In the genomic region with DNA sequence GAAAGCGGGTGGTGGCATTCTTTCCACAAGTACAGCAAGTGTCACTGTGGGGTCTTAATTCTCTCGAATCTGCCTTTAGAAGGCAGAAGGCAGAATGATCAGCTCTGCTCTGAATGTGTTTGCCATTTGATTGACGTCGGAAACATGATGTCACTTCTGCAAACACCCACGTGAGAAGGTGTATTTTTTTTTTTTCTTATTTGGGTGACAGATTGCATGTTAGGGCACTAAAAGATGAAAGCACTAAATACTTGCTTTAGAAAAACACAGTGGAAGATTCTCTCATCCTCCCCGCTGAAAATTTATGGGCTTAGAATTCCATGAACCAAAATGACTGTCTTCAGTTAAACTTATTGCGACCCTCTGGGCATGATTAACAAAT, we compare ENCODE assay signal across 17 cellular contexts.
A peak's percentile ranks its signal among the peaks of the same experiment; 100 is the strongest.
DNase-seq lines count a peak whose midpoint lies in the region; ATAC-seq and TF ChIP-seq lines count a peak whose summit lies in the region.
"Had no signal": no experiment of that assay in that cellular context is flagged by ENCODE, and none has a peak within 500 bp of the region (broad histone marks: within the 10 kb centered on the region; RNA-seq: fewer than 3 reads in every experiment).

No MANE protein-coding gene starts in this region.

- H3K36me3 ChIP-seq in BLaER1 (peaks cover 51% of the 10 kb centered on the region), endodermal cell (ENCODE audit: control insufficient read depth, insufficient read depth, low read length) (peaks cover 57% of the 10 kb centered on the region)

- no peaks in the 10 kb centered on the region for H3K9me3 Mint-ChIP-seq in endodermal cell
- no peaks in the 10 kb centered on the region for H3K9me3 Mint-ChIP-seq in nephron progenitor cell
- H3K9me3 Mint-ChIP-seq: CD8-positive, alpha-beta memory T cell; HFFc6 had no signal

- H3K4me3 Mint-ChIP-seq in endodermal cell (no peak overlapping the region), nephron progenitor cell (no peak overlapping the region)
- H3K4me3 Mint-ChIP-seq: CD8-positive, alpha-beta memory T cell; HFFc6 had no signal

- no peak for ATAC-seq in HG03139 (IDR thresholded peaks at IDR 0.05; ENCODE audit: unreplicated experiment)
- ATAC-seq: A549 had no signal

- H3K27me3 Mint-ChIP-seq in endodermal cell (ENCODE audit: insufficient read depth) (no peaks in the 10 kb centered on the region), nephron progenitor cell (ENCODE audit: low read depth, poor library complexity) (peaks cover 3% of the 10 kb centered on the region)
- H3K27me3 Mint-ChIP-seq: CD8-positive, alpha-beta memory T cell had no signal

- H3K27ac Mint-ChIP-seq in endodermal cell (peak overlapping the region; percentile 35), nephron progenitor cell (peak overlapping the region; percentile 97)
- H3K27ac Mint-ChIP-seq: CD8-positive, alpha-beta memory T cell; HFFc6 had no signal

- CTCF ChIA-PET in HEK293T (lab: Yijun Ruan, JAX), result no interaction called here

- POLR2A ChIA-PET in HEK293T (lab: Yijun Ruan, JAX), result no interaction called here

- peaks cover 69% of the 10 kb centered on the region for H3K4me1 ChIP-seq in BLaER1
- peaks cover 14% of the 10 kb centered on the region for H3K4me1 ChIP-seq in endodermal cell (ENCODE audit: control insufficient read depth, insufficient read depth, low read length)

- H3K27me3 ChIP-seq in BLaER1 (no peaks in the 10 kb centered on the region), endodermal cell (ENCODE audit: control insufficient read depth, insufficient read depth, low read length, poor library complexity, severe bottlenecking) (no peaks in the 10 kb centered on the region)
- H3K27me3 ChIP-seq: Peyer's patch had no signal

- H3K9ac ChIP-seq in BLaER1, result no peak overlapping the region
- no peak overlapping the region for H3K9ac ChIP-seq in endodermal cell (ENCODE audit: extremely low read depth, low read length, poor library complexity, severe bottlenecking)

- H4K20me1 ChIP-seq in BLaER1, result peaks cover 53% of the 10 kb centered on the region

- H3K4me1 Mint-ChIP-seq in endodermal cell (peaks cover 51% of the 10 kb centered on the region), nephron progenitor cell (peaks cover 77% of the 10 kb centered on the region)

- H3K4me3 ChIP-seq in BLaER1 (no peak overlapping the region), endodermal cell (ENCODE audit: low read length) (no peak overlapping the region)
- H3K4me3 ChIP-seq: A549, Peyer's patch, SK-N-MC had no signal

- DNase-seq in HEK293T (ENCODE audit: extremely low spot score), result no peak
- DNase-seq in endodermal cell, result no peak
- no peak for DNase-seq in nephron progenitor cell
- DNase-seq in 8988T, result no peak
- no peak for DNase-seq in HT-29 (ENCODE audit: low spot score)
- DNase-seq in NCI-H748 treated with DMSO at 0.1 percent for 48 hours (lab: John Stamatoyannopoulos, UW), result no peak
- DNase-seq: CD8-positive, alpha-beta memory T cell; HFFc6; KG1; NCI-H1930; NCI-H446; Peyer's patch; SHP77 had no signal

- TF ChIP-seq CTCF in endodermal cell (conservative IDR thresholded peaks at IDR 0.05) (no peak), nephron progenitor cell (IDR thresholded peaks at IDR 0.05) (no peak)

- H3K4me2 ChIP-seq in BLaER1, result peak overlapping the region; percentile 53; the same call in 1 of the 2 replicates
- H3K4me2 ChIP-seq: A549 had no signal

- H3K36me3 Mint-ChIP-seq in endodermal cell (ENCODE audit: low read depth) (peaks cover 66% of the 10 kb centered on the region), nephron progenitor cell (ENCODE audit: low read depth) (peaks cover 20% of the 10 kb centered on the region)

- 91 to 94% methylated on average over 7 of the region's 7 CpGs for WGBS in endodermal cell (ENCODE audit: insufficient coverage in 1 of 2, insufficient read length in 1 of 2), 2 experiments

- H3K9me3 ChIP-seq in BLaER1 (peaks cover 16% of the 10 kb centered on the region), endodermal cell (ENCODE audit: control insufficient read depth, low read length) (no peaks in the 10 kb centered on the region)
- H3K9me3 ChIP-seq: A549, Peyer's patch had no signal

- H3K27ac ChIP-seq in BLaER1 (no peak overlapping the region), endodermal cell (ENCODE audit: low read depth, low read length) (no peak overlapping the region)
- H3K27ac ChIP-seq: Peyer's patch, SK-N-MC had no signal

TF ChIP-seq in HEK293T, 16 proteins besides CTCF, POLR2A, EP300 and RAD21:
- TF ChIP-seq FOXM1 (IDR thresholded peaks at IDR 0.05; ENCODE audit: borderline replicate concordance) (no peak), NFRKB (IDR thresholded peaks at IDR 0.05) (no peak)
- TF ChIP-seq, protein P1, sequence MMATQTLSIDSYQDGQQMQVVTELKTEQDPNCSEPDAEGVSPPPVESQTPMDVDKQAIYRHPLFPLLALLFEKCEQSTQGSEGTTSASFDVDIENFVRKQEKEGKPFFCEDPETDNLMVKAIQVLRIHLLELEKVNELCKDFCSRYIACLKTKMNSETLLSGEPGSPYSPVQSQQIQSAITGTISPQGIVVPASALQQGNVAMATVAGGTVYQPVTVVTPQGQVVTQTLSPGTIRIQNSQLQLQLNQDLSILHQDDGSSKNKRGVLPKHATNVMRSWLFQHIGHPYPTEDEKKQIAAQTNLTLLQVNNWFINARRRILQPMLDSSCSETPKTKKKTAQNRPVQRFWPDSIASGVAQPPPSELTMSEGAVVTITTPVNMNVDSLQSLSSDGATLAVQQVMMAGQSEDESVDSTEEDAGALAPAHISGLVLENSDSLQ (IDR thresholded peaks at IDR 0.05), result peak; percentile 78
